In the genomic region with DNA sequence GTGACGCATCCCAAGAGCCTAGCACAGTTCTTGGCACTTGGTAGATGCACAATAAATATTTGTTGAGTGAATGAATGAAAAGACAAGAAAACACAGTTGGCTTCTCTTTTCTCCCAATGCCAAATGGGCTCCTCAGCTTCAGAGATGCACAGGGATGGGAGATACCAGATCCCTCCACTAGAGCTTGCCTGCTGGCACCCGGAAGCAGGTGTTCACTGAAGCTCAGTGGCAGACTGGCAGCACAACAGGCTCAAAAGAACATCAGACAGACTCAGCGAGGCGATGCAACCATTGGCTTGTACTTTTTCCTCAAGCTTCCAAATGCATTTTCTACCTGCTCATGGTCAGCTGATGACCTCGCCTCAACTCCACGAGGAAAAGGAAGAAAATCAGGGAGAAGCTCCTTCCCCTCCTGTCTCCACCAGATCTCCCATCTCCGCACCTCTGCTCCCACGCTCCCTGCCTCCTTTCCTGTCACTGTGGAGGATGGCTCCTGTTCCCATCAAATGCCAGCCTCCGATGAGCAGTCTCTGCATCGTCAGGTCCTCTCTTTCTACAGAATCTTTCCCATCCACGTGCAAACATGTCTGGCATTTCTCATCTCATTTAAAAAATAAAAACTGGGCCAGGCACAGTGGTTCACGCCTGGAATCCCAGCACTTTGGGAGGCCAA, we compare ENCODE assay signal across 11 cellular contexts. TPM values are rescaled to one million over a fixed set of nuclear protein-coding genes. Genes with fewer than 3 reads are reported as not detected.
DNase-seq lines count a peak whose midpoint lies in the region; ATAC-seq and TF ChIP-seq lines count a peak whose summit lies in the region.
"Had no signal": no experiment of that assay in that cellular context is flagged by ENCODE, and none has a peak within 500 bp of the region (broad histone marks: within the 10 kb centered on the region; RNA-seq: fewer than 3 reads in every experiment).

No MANE protein-coding gene starts in this region.

- H3K4me3 ChIP-seq in endodermal cell (ENCODE audit: low read length): no peak overlapping the region
- H3K4me3 ChIP-seq: SJSA1 had no signal

- H3K27ac ChIP-seq in endodermal cell (ENCODE audit: low read depth, low read length): no peak overlapping the region
- H3K27ac ChIP-seq: neutrophil, SJSA1 had no signal

- no peaks in the 10 kb centered on the region for H3K27me3 ChIP-seq in endodermal cell (ENCODE audit: control insufficient read depth, insufficient read depth, low read length, poor library complexity, severe bottlenecking)
- H3K27me3 ChIP-seq: neutrophil, SJSA1 had no signal

- H3K9ac ChIP-seq in endodermal cell (ENCODE audit: extremely low read depth, low read length, poor library complexity, severe bottlenecking): no peak overlapping the region

- in situ Hi-C loops in ACHN (cut with HindIII; ENCODE audit: low pct_ligation_motif_present, low pct_unique_long_range_greater_than_20kb, low sequenced_read_pairs): no loop called here

- TF ChIP-seq CTCF in GM12872 (IDR thresholded peaks at IDR 0.05; ENCODE audit: insufficient read depth, low read depth, low read length) (peak; percentile 36; the same call in 2 of the 3 replicates), endodermal cell (conservative IDR thresholded peaks at IDR 0.05) (peak; percentile 53)

- no peaks in the 10 kb centered on the region for H3K27me3 Mint-ChIP-seq in endodermal cell (ENCODE audit: insufficient read depth)
- no peaks in the 10 kb centered on the region for H3K27me3 Mint-ChIP-seq in stimulated activated memory B cell treated with anti-CD40 and anti-IgM and Interleukin-4, amounts not matched to agents 10 μg/mL and 1 μg/mL and 100 μg/mL, for 72 hours

- no peak overlapping the region for H3K4me3 Mint-ChIP-seq in endodermal cell
- no peak overlapping the region for H3K4me3 Mint-ChIP-seq in stimulated activated memory B cell treated with anti-CD40 and anti-IgM and Interleukin-4, amounts not matched to agents 10 μg/mL and 1 μg/mL and 100 μg/mL, for 72 hours

- H3K9me3 Mint-ChIP-seq in endodermal cell: no peaks in the 10 kb centered on the region
- no peaks in the 10 kb centered on the region for H3K9me3 Mint-ChIP-seq in stimulated activated memory B cell treated with anti-CD40 and anti-IgM and Interleukin-4, amounts not matched to agents 10 μg/mL and 1 μg/mL and 100 μg/mL, for 72 hours

- 89% methylated on average over 11 to 12 of the region's 12 CpGs for WGBS in endodermal cell (ENCODE audit: insufficient coverage in 1 of 2, insufficient read length in 1 of 2), 2 experiments

- ATAC-seq in HG02973 (IDR thresholded peaks at IDR 0.05; ENCODE audit: unreplicated experiment) (no peak), HG02571 (IDR thresholded peaks at IDR 0.05; ENCODE audit: unreplicated experiment) (no peak)
- ATAC-seq in stimulated activated memory B cell treated with anti-CD40 and anti-IgM and Interleukin-4, amounts not matched to agents 10 μg/mL and 1 μg/mL and 100 μg/mL, for 72 hours: no peak

- peak; percentile 8 for DNase-seq in ACHN
- DNase-seq in NCI-H774 (lab: John Stamatoyannopoulos, UW): peak; percentile 12
- DNase-seq in endodermal cell: no peak
- no peak for DNase-seq in islet precursor cell
- DNase-seq: trophoblast cell had no signal

- H3K9me3 ChIP-seq in endodermal cell (ENCODE audit: control insufficient read depth, low read length): no peaks in the 10 kb centered on the region
- H3K9me3 ChIP-seq: neutrophil, SJSA1 had no signal

- H3K4me1 Mint-ChIP-seq in endodermal cell: no peaks in the 10 kb centered on the region
- no peaks in the 10 kb centered on the region for H3K4me1 Mint-ChIP-seq in stimulated activated memory B cell treated with anti-CD40 and anti-IgM and Interleukin-4, amounts not matched to agents 10 μg/mL and 1 μg/mL and 100 μg/mL, for 72 hours

- H3K4me1 ChIP-seq in endodermal cell (ENCODE audit: control insufficient read depth, insufficient read depth, low read length): no peaks in the 10 kb centered on the region
- H3K4me1 ChIP-seq: SJSA1 had no signal

- no peaks in the 10 kb centered on the region for H3K36me3 ChIP-seq in endodermal cell (ENCODE audit: control insufficient read depth, insufficient read depth, low read length)
- H3K36me3 ChIP-seq: neutrophil, SJSA1 had no signal

- H3K27ac Mint-ChIP-seq in endodermal cell: no peak overlapping the region
- H3K27ac Mint-ChIP-seq in stimulated activated memory B cell treated with anti-CD40 and anti-IgM and Interleukin-4, amounts not matched to agents 10 μg/mL and 1 μg/mL and 100 μg/mL, for 72 hours: no peak overlapping the region

- peaks cover 1% of the 10 kb centered on the region for H3K36me3 Mint-ChIP-seq in endodermal cell (ENCODE audit: low read depth)
- H3K36me3 Mint-ChIP-seq in stimulated activated memory B cell treated with anti-CD40 and anti-IgM and Interleukin-4, amounts not matched to agents 10 μg/mL and 1 μg/mL and 100 μg/mL, for 72 hours: no peaks in the 10 kb centered on the region

RNA-seq across cellular contexts. Expression of a gene that starts 5.8 kb away (rescaled TPM):
- total RNA-seq in endodermal cell: under 1 TPM; 0.40 to 0.64 TPM
- polyA plus RNA-seq in endodermal cell (2013, experiment 1 of 2): not detected
- polyA plus RNA-seq in endodermal cell (2013, experiment 2 of 2): 0.33 TPM

RNA-seq across cellular contexts. Expression of a gene that starts 16.9 kb away (rescaled TPM):
- 100 to 1,000 TPM; 152 to 175 TPM for total RNA-seq in endodermal cell
- polyA plus RNA-seq in endodermal cell (2013, experiment 1 of 2): 124 TPM
- polyA plus RNA-seq in endodermal cell (2013, experiment 2 of 2): 129 TPM

RNA-seq across cellular contexts. Expression of a gene that starts 34.8 kb away (rescaled TPM):
- total RNA-seq in endodermal cell: 10 to 100 TPM; 34.7 to 40.4 TPM
- polyA plus RNA-seq in endodermal cell (2013, experiment 1 of 2): 38.8 TPM
- polyA plus RNA-seq in endodermal cell (2013, experiment 2 of 2): 31.4 TPM

Comparison
In these comparisons a context has a peak if more than half of its experiments do, and no peak if none do; other contexts are left out.
1. DNase-seq: peak in ACHN (single experiment) and NCI-H774 (single experiment); none in endodermal cell (single experiment) and islet precursor cell (single experiment).